ENCODE assay signal across 8 cellular contexts in the genomic region with DNA sequence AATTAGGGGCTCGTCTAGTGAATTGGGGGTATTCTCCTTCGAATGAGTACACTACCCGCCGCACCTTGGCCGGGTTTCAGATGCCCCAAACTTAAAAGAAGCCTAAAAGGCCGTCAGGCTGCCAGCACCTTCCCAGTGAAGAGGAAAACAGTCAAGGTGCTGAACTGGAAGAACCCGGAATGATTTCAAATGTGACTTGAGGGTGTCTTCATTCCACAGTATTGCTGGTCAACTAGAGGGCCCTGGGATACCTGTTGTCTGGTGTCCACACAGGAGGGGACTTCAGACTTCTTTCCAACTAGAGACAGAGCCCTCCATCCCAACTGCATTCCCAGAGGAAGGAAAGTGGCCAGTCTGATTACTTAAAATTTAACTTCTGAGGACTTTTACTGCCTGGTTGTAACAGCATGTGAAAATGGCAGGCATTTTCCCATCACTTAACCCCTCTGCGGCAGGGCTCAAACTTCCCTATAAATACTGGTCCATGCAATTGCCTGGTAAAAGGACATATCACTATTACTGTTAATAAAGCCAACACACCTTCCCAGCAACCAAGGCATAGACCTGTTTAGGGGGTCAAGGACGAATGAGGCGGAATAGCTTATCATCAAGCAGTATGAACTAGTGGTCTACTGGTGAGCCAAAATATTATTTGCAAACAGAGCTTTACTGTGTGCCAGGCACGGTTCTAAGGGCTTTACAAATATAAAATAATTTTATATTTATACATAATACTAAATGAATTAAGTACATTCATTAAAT. TPM values are rescaled to one million over a fixed set of nuclear protein-coding genes. Genes with fewer than 3 reads are reported as not detected.
DNase-seq lines count a peak whose midpoint lies in the region; ATAC-seq, FAIRE-seq and TF ChIP-seq lines count a peak whose summit lies in the region.

No MANE protein-coding gene starts in this region.

- H3K4me2 ChIP-seq in astrocyte (ENCODE audit: low read length) = peak overlapping the region; percentile 100

- TF ChIP-seq CTCF in astrocyte (IDR thresholded peaks at IDR 0.05; ENCODE audit: insufficient read depth, low read depth, low read length) (no peak), lower leg skin (IDR thresholded peaks at IDR 0.05) (no peak), upper lobe of right lung (IDR thresholded peaks at IDR 0.05) (no peak)

- no peak for TF ChIP-seq POLR2A in lower leg skin (IDR thresholded peaks at IDR 0.05)

- H3K27me3 ChIP-seq in astrocyte (ENCODE audit: insufficient read depth, low read length) (no peaks in the 10 kb centered on the region), upper lobe of right lung (no peaks in the 10 kb centered on the region)

- H3K36me3 Mint-ChIP-seq in activated naive CD4-positive, alpha-beta T cell treated with anti-CD3 and anti-CD28 coated beads for 36 hours (ENCODE audit: low read depth) = peaks cover 3% of the 10 kb centered on the region
- H3K36me3 Mint-ChIP-seq in astrocyte (ENCODE audit: low read depth, unreplicated experiment) = peaks cover 3% of the 10 kb centered on the region

- H3K27me3 Mint-ChIP-seq in activated naive CD4-positive, alpha-beta T cell treated with anti-CD3 and anti-CD28 coated beads for 36 hours (ENCODE audit: low read depth) = no peaks in the 10 kb centered on the region
- H3K27me3 Mint-ChIP-seq in astrocyte (ENCODE audit: low read depth, unreplicated experiment) = no peaks in the 10 kb centered on the region

- 33% methylated on average over 11 of the region's 11 CpGs for WGBS in lower leg skin, 2 donors

- CTCF ChIA-PET in activated naive CD4-positive, alpha-beta T cell treated with anti-CD3 and anti-CD28 coated beads for 36 hours (lab: Charles Lee) = no interaction called here

- no peaks in the 10 kb centered on the region for H3K9me3 Mint-ChIP-seq in activated naive CD4-positive, alpha-beta T cell treated with anti-CD3 and anti-CD28 coated beads for 36 hours
- H3K9me3 Mint-ChIP-seq in astrocyte (ENCODE audit: unreplicated experiment) = no peaks in the 10 kb centered on the region

- H3K27ac ChIP-seq in astrocyte (ENCODE audit: low read depth, low read length) (no peak overlapping the region), upper lobe of right lung (peak overlapping the region; percentile 94)

- peak overlapping the region; percentile 94 for H3K4me3 ChIP-seq in astrocyte (ENCODE audit: insufficient read depth, low read depth, low read length)
- H3K4me3 ChIP-seq in lower leg skin (ENCODE audit: low read depth, poor library complexity, severe bottlenecking) = peak overlapping the region; percentile 96
- peak overlapping the region; percentile 100 for H3K4me3 ChIP-seq in upper lobe of right lung

- no peaks in the 10 kb centered on the region for H3K79me2 ChIP-seq in astrocyte (ENCODE audit: insufficient read depth, low read length)

- H3K27ac Mint-ChIP-seq in activated naive CD4-positive, alpha-beta T cell treated with anti-CD3 and anti-CD28 coated beads for 36 hours = peak overlapping the region; percentile 92
- peak overlapping the region; percentile 66 for H3K27ac Mint-ChIP-seq in astrocyte (ENCODE audit: unreplicated experiment)

- no peak for FAIRE-seq in astrocyte (lab: Jason Lieb, UNC)

- H3K9ac ChIP-seq in astrocyte (ENCODE audit: low read length) = peak overlapping the region; percentile 65

- no peak for DNase-seq in activated naive CD4-positive, alpha-beta T cell treated with anti-CD3 and anti-CD28 coated beads for 36 hours
- no peak for DNase-seq in activated naive CD4-positive, alpha-beta T cell treated with Interleukin-2 at 50 U/mL for 16 hours
- no peak for DNase-seq in astrocyte (ENCODE audit: low read depth)
- no peak for DNase-seq in lower leg skin (ENCODE audit: low spot score in 2 of 2)
- DNase-seq in upper lobe of right lung = no peak
- no peak for DNase-seq in NOMO-1 (lab: John Stamatoyannopoulos, UW; ENCODE audit: unreplicated experiment in 2 of 2)
- DNase-seq in Kasumi-1 (lab: John Stamatoyannopoulos, UW) = no peak

- ATAC-seq in upper lobe of right lung (no peak), HG02981 (IDR thresholded peaks at IDR 0.05; ENCODE audit: unreplicated experiment) (no peak)

- H3K9me3 ChIP-seq in astrocyte (ENCODE audit: insufficient read depth, low read depth, low read length) = no peaks in the 10 kb centered on the region
- H3K9me3 ChIP-seq in upper lobe of right lung = no peaks in the 10 kb centered on the region

- intact Hi-C loops in activated naive CD4-positive, alpha-beta T cell treated with anti-CD3 and anti-CD28 coated beads for 36 hours (cut with micrococcal nuclease) = loop anchor here (2.0 to 5.0 kb wide), 2 partner anchors 145 to 227 kb away; a partner anchor contains a TSS
- intact Hi-C loops in lower leg skin (cut with DNase I; ENCODE audit: low total_unique reads) (no loop called here), upper lobe of right lung (cut with DNase I) (no loop called here)

- H3K4me3 Mint-ChIP-seq in activated naive CD4-positive, alpha-beta T cell treated with anti-CD3 and anti-CD28 coated beads for 36 hours = peak overlapping the region; percentile 96
- H3K4me3 Mint-ChIP-seq in astrocyte (ENCODE audit: unreplicated experiment) = peak overlapping the region; percentile 95

- H3K4me1 ChIP-seq in astrocyte (ENCODE audit: insufficient read depth, low read length) (peaks cover 6% of the 10 kb centered on the region), upper lobe of right lung (peaks cover 20% of the 10 kb centered on the region)

- H2AFZ ChIP-seq in astrocyte (ENCODE audit: low read depth, low read length) = peak overlapping the region; percentile 100

- H3K36me3 ChIP-seq in astrocyte (ENCODE audit: insufficient read depth, low read length) (no peaks in the 10 kb centered on the region), upper lobe of right lung (no peaks in the 10 kb centered on the region)

- peaks cover 32% of the 10 kb centered on the region for H3K4me1 Mint-ChIP-seq in activated naive CD4-positive, alpha-beta T cell treated with anti-CD3 and anti-CD28 coated beads for 36 hours (ENCODE audit: low read depth)
- peaks cover 7% of the 10 kb centered on the region for H3K4me1 Mint-ChIP-seq in astrocyte (ENCODE audit: low read depth, unreplicated experiment)

- no peaks in the 10 kb centered on the region for H4K20me1 ChIP-seq in astrocyte (ENCODE audit: insufficient read depth, low read length)

RNA-seq across cellular contexts. Expression of a gene that starts 0.7 kb away (rescaled TPM):
- 10 to 100 TPM; 29.9 to 33.5 TPM for total RNA-seq in activated naive CD4-positive, alpha-beta T cell treated with anti-CD3 and anti-CD28 coated beads for 36 hours
- total RNA-seq in astrocyte (95.7 and 99.7 TPM in 2 replicates), lower leg skin (100 to 1,000 TPM in 1 of 4 donors, 10 to 100 TPM in 3; 29.4 to 109 (median 38.3) TPM), upper lobe of right lung (177 TPM)
